Comparison of ENCODE assay signal across 8 cellular contexts in the genomic region with DNA sequence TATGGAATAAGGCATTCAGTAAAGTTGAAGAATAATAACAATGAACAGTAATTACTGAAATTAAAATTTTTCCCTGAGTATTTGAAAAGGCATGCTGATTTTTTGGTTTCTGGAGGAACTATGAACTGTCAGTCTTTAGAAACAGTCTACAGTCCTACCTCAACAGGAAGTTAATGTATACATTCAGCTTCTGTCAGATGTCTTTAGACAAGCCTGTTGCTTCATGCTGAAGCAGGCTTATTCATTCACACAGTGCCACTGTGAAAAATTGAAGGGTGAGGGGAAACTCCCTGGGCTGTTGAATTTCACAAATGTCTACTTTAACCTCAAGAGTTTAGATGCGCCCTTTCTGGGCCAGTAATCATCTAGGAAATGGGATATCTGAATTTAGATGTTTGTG. TPM values are rescaled to one million over a fixed set of nuclear protein-coding genes. Genes with fewer than 3 reads are reported as not detected.
A peak's percentile ranks its signal among the peaks of the same experiment; 100 is the strongest.
DNase-seq lines count a peak whose midpoint lies in the region; ATAC-seq, FAIRE-seq and TF ChIP-seq lines count a peak whose summit lies in the region.

No MANE protein-coding gene starts in this region.

- peaks cover 22% of the 10 kb centered on the region for H3K36me3 Mint-ChIP-seq in activated naive CD8-positive, alpha-beta T cell treated with anti-CD3 and anti-CD28 coated beads for 36 hours

- no peaks in the 10 kb centered on the region for H3K9me3 Mint-ChIP-seq in activated naive CD8-positive, alpha-beta T cell treated with anti-CD3 and anti-CD28 coated beads for 36 hours

- H3K4me2 ChIP-seq in A549, result peak overlapping the region; percentile 14; the same call in 1 of the 3 replicates

- peaks cover 41% of the 10 kb centered on the region for H3K4me1 ChIP-seq in A549

- peak overlapping the region; percentile 63 for H3K27ac Mint-ChIP-seq in activated naive CD8-positive, alpha-beta T cell treated with anti-CD3 and anti-CD28 coated beads for 36 hours

- in situ Hi-C loops in KBM-7 (cut with MboI; ENCODE audit: low pct_unique_long_range_greater_than_20kb, low sequenced_read_pairs), result no loop called here

- 96% methylated on average over 1 of the region's 1 CpG for WGBS in A549 (ENCODE audit: missing lambda C conversion rate)

- POLR2A ChIA-PET in A549 (lab: Yijun Ruan, JAX), result no interaction called here

- TF ChIP-seq CTCF in A549 (IDR thresholded peaks at IDR 0.05), result no peak

- CTCF ChIA-PET in A549 (lab: Yijun Ruan, JAX), result interaction anchor here (0.9 to 1.3 kb wide), 5 partner anchors 11 to 210 kb away, joined by 3 to 5 read pairs (median 3); partner anchors contain the start of gene SMKR1

- TF ChIP-seq EP300 in A549 (IDR thresholded peaks at IDR 0.05), result no peak

- no peak overlapping the region for H3K27ac ChIP-seq in A549

- TF ChIP-seq RAD21 in A549 (conservative IDR thresholded peaks at IDR 0.05 in 1 of 2, IDR thresholded peaks at IDR 0.05 in 1 of 2), result no peak

- no peak for FAIRE-seq in A549 (lab: Jason Lieb, UNC)

- no peak for TF ChIP-seq POLR2A in A549 (IDR thresholded peaks at IDR 0.05; ENCODE audit: low read length)

- peaks cover 61% of the 10 kb centered on the region for H3K4me1 Mint-ChIP-seq in activated naive CD8-positive, alpha-beta T cell treated with anti-CD3 and anti-CD28 coated beads for 36 hours

- no peaks in the 10 kb centered on the region for H3K27me3 Mint-ChIP-seq in activated naive CD8-positive, alpha-beta T cell treated with anti-CD3 and anti-CD28 coated beads for 36 hours

- no peak for DNase-seq in A549 (ENCODE audit: low read depth in 1 of 2, low spot score in 1 of 2)
- peak; percentile 63 for DNase-seq in KBM-7
- peak; percentile 22 for DNase-seq in activated naive CD8-positive, alpha-beta T cell treated with anti-CD3 and anti-CD28 coated beads for 36 hours
- DNase-seq in EL, result no peak
- DNase-seq in mucosa of gallbladder (ENCODE audit: low spot score), result no peak
- DNase-seq in SW480 (ENCODE audit: low spot score), result no peak
- no peak for DNase-seq in HT-29 (ENCODE audit: low spot score)

- peak overlapping the region; percentile 3 for H3K4me3 Mint-ChIP-seq in activated naive CD8-positive, alpha-beta T cell treated with anti-CD3 and anti-CD28 coated beads for 36 hours

- H3K9me3 ChIP-seq in A549, result no peaks in the 10 kb centered on the region

- ATAC-seq in A549 (no peak), GM18868 (IDR thresholded peaks at IDR 0.05; ENCODE audit: unreplicated experiment) (peak; percentile 54)

- H3K4me3 ChIP-seq in A549, result no peak overlapping the region

TF ChIP-seq in A549, 52 proteins besides CTCF, POLR2A, EP300 and RAD21:
- TF ChIP-seq, protein P1, sequence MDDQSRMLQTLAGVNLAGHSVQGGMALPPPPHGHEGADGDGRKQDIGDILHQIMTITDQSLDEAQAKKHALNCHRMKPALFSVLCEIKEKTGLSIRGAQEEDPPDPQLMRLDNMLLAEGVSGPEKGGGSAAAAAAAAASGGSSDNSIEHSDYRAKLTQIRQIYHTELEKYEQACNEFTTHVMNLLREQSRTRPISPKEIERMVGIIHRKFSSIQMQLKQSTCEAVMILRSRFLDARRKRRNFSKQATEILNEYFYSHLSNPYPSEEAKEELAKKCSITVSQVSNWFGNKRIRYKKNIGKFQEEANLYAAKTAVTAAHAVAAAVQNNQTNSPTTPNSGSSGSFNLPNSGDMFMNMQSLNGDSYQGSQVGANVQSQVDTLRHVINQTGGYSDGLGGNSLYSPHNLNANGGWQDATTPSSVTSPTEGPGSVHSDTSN (IDR thresholded peaks at IDR 0.05), result no peak

RNA-seq across cellular contexts. Expression of gene NRF1, which starts 3.5 kb away (rescaled TPM):
- polyA plus RNA-seq in A549 (2011; rRNA removed) (18.5 and 26.6 TPM in 2 replicates), A549 (2017; fragmentation: RNase III; extraction: RNeasy Plus Mini Kit Qiagen cat#74134 plus additional on column Dnase treatment) (11.2 to 11.7 TPM (median 11.5 TPM) in 3 replicates)
- polyA plus RNA-seq in A549 (2012; cell fraction: cytosol; rRNA removed), result 11.3 and 14.4 TPM in 2 replicates
- polyA plus RNA-seq in A549 (2012; cell fraction: nucleus; rRNA removed), result 14.6 and 19.4 TPM in 2 replicates
- 47.9 and 52.6 TPM in 2 replicates for polyA minus RNA-seq in A549 (2011; rRNA and poly(A)+ RNA removed)
- total RNA-seq in activated naive CD8-positive, alpha-beta T cell treated with anti-CD3 and anti-CD28 coated beads for 36 hours, result 10 to 100 TPM; 17.9 to 20.4 TPM
- 16.4 TPM for total RNA-seq in mucosa of gallbladder
- total RNA-seq in HT-29 (2014; rRNA removed; shearing (Covaris generic)), result 10.5 and 13.1 TPM in 2 replicates

Comparison
In these comparisons a context has a peak if more than half of its experiments do, and no peak if none do; other contexts are left out.
1. DNase-seq: peak in KBM-7 (single experiment) and activated naive CD8-positive, alpha-beta T cell treated with anti-CD3 and anti-CD28 coated beads for 36 hours (single experiment); none in A549 (0 of 2), EL (single experiment), mucosa of gallbladder (single experiment), SW480 (single experiment) and HT-29 (single experiment).